Comparison of ENCODE assay signal across 8 cellular contexts in the genomic region with DNA sequence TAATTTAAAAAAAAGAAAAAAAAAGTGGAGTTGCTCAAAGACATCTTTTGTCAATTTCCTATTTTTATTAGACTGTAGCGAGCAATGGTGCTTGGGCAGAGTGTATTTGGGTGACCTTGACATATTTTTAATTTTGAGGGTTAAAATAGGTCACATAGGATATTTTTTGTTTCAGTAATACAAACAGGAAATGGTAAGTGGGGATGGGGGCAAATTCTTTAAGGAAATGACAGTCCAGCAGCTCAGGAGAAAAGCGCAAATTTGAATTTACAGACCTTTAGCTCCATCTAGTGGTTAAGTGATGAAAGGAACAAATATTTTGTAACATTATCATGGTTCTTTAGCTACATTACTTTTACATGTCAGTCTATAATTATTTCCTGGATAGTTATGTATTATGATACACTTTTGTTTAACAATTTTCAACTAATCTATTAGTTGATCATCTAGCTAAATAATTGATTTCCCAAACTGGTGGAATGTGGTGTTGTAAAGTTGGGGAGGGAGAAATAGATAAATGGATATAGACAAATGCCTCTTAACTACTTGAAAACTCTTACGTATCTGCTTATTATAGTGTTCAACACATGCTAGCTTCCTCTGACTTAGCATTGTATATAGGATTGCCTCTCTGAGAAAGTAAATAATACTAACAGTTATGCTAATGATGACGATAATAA. TPM values are rescaled to one million over a fixed set of nuclear protein-coding genes. Genes with fewer than 3 reads are reported as not detected.
A peak's percentile ranks its signal among the peaks of the same experiment; 100 is the strongest.
DNase-seq lines count a peak whose midpoint lies in the region; TF ChIP-seq lines count a peak whose summit lies in the region.

No MANE protein-coding gene starts in this region.

- no peaks in the 10 kb centered on the region for H3K27me3 ChIP-seq in esophagus muscularis mucosa
- no peaks in the 10 kb centered on the region for H3K27me3 ChIP-seq in neural progenitor cell

- H3K4me3 Mint-ChIP-seq in neural progenitor cell, result no peak overlapping the region

- no peaks in the 10 kb centered on the region for H3K36me3 ChIP-seq in esophagus muscularis mucosa
- no peaks in the 10 kb centered on the region for H3K36me3 ChIP-seq in neural progenitor cell

- WGBS in esophagus muscularis mucosa, result 51% methylated on average over 4 of the region's 4 CpGs

- peak; percentile 50 for DNase-seq in AG20443 (ENCODE audit: low spot score)
- DNase-seq in LoVo (ENCODE audit: low spot score), result peak; percentile 68
- peak; percentile 69 for DNase-seq in SK-MEL-5 (ENCODE audit: low read depth, low spot score)
- no peak for DNase-seq in esophagus muscularis mucosa (ENCODE audit: extremely low spot score)
- DNase-seq in neural progenitor cell (ENCODE audit: low spot score), result peak; percentile 63
- DNase-seq in nucleus accumbens (lab: John Stamatoyannopoulos, UW), result no peak
- no peak for DNase-seq in activated CD4-positive, alpha-beta T cell treated with anti-CD3 and anti-CD28 coated beads for 48 hours

- peaks cover 27% of the 10 kb centered on the region for H3K4me1 Mint-ChIP-seq in neural progenitor cell

- H3K36me3 Mint-ChIP-seq in neural progenitor cell, result no peaks in the 10 kb centered on the region

- no peak overlapping the region for H3K27ac ChIP-seq in esophagus muscularis mucosa (replicated peaks in 1 of 4)
- no peak overlapping the region for H3K27ac ChIP-seq in neural progenitor cell

- H3K27ac Mint-ChIP-seq in neural progenitor cell, result no peak overlapping the region

- H3K9ac ChIP-seq in neural progenitor cell, result no peak overlapping the region

- H4K20me1 ChIP-seq in neural progenitor cell (ENCODE audit: low read depth), result no peaks in the 10 kb centered on the region

- no peak overlapping the region for H3K4me2 ChIP-seq in neural progenitor cell

- H3K27me3 Mint-ChIP-seq in neural progenitor cell (ENCODE audit: insufficient read depth, low read depth), result no peaks in the 10 kb centered on the region

- H3K4me1 ChIP-seq in esophagus muscularis mucosa (peaks cover 7 to 22% (median 9%) of the 10 kb centered on the region in 4 donors), neural progenitor cell (peaks cover 30% of the 10 kb centered on the region)

- H3K9me3 ChIP-seq in esophagus muscularis mucosa, result no peaks in the 10 kb centered on the region
- no peaks in the 10 kb centered on the region for H3K9me3 ChIP-seq in neural progenitor cell (ENCODE audit: low read depth)

- no peak overlapping the region for H2AFZ ChIP-seq in neural progenitor cell (replicated peaks)

- peaks cover 33% of the 10 kb centered on the region for H3F3A ChIP-seq in neural progenitor cell (ENCODE audit: low read depth)

- TF ChIP-seq POLR2A in esophagus muscularis mucosa (IDR thresholded peaks at IDR 0.05; ENCODE audit: low read depth), result no peak

- TF ChIP-seq EP300 in esophagus muscularis mucosa (IDR thresholded peaks at IDR 0.05), result no peak

- H3K4me3 ChIP-seq in GM12875 (ENCODE audit: low read depth, low read length) (no peak overlapping the region), esophagus muscularis mucosa (no peak overlapping the region), neural progenitor cell (no peak overlapping the region)

- in situ Hi-C loops in SK-MEL-5 (cut with HindIII; ENCODE audit: low pct_unique_long_range_greater_than_20kb, low sequenced_read_pairs), result no loop called here

- TF ChIP-seq CTCF in GM12875 (IDR thresholded peaks at IDR 0.05; ENCODE audit: borderline replicate concordance, insufficient read depth, low read depth, low read length), result 0 out of 2 replicates have a peak, but pooled peaks have one; percentile 3
- TF ChIP-seq CTCF in esophagus muscularis mucosa (IDR thresholded peaks at IDR 0.05), result peak; percentile 69 to 83 (median 79)
- peak; percentile 86 for TF ChIP-seq CTCF in neural progenitor cell (IDR thresholded peaks at IDR 0.05)

- H3K79me2 ChIP-seq in neural progenitor cell (ENCODE audit: low read depth), result no peaks in the 10 kb centered on the region

- H3K9me3 Mint-ChIP-seq in neural progenitor cell, result no peaks in the 10 kb centered on the region

- intact Hi-C loops in esophagus muscularis mucosa (cut with DNase I), result loop anchor here (5.0 to 10.0 kb wide), 3 partner anchors 230 to 1560 kb away; partner anchors contain the start of gene HECA

RNA-seq across cellular contexts. Expression of gene CITED2, which starts 10.0 kb away (rescaled TPM):
- total RNA-seq in SK-MEL-5 (2014; rRNA removed; shearing (Covaris generic)), result 18.7 and 19.7 TPM in 2 replicates
- polyA plus RNA-seq in SK-MEL-5 (2015; cell fraction: cytosol; rRNA removed), result 22.4 and 25.5 TPM in 2 replicates
- 10.3 and 15.8 TPM in 2 replicates for polyA plus RNA-seq in SK-MEL-5 (2015; cell fraction: nucleus; rRNA removed)
- 100 to 1,000 TPM; 144 to 844 (median 324) TPM for total RNA-seq in esophagus muscularis mucosa
- 215 and 222 TPM in 2 replicates for total RNA-seq in neural progenitor cell (ENCODE audit: low replicate concordance)

Comparison
In these comparisons a context has a peak if more than half of its experiments do, and no peak if none do; other contexts are left out.
1. DNase-seq: peak in AG20443 (single experiment), LoVo (single experiment), SK-MEL-5 (single experiment) and neural progenitor cell (single experiment); none in esophagus muscularis mucosa (single experiment), nucleus accumbens (0 of 56) and activated CD4-positive, alpha-beta T cell treated with anti-CD3 and anti-CD28 coated beads for 48 hours (single experiment).
2. CTCF ChIP-seq: peak in every context shown above with its lines; median percentile 86 in neural progenitor cell; 79 in esophagus muscularis mucosa; 3 in GM12875.